10 cellular contexts compared by ENCODE assay signal in genomic region chr4:79865253-79865652, GRCh38.
DNase-seq lines count a peak whose midpoint lies in the region; ATAC-seq and TF ChIP-seq lines count a peak whose summit lies in the region.
"Had no signal": no experiment of that assay in that cellular context is flagged by ENCODE, and none has a peak within 500 bp of the region (broad histone marks: within the 10 kb centered on the region; RNA-seq: fewer than 3 reads in every experiment).

No MANE protein-coding gene starts in this region.

- H3K4me1 ChIP-seq in uterus, result no peaks in the 10 kb centered on the region
- H3K4me1 ChIP-seq: esophagus muscularis mucosa had no signal

- TF ChIP-seq CTCF in glutamatergic neuron (IDR thresholded peaks at IDR 0.05; ENCODE audit: partially characterized antibody, unreplicated experiment) (no peak), uterus (IDR thresholded peaks at IDR 0.05) (no peak)

- in situ Hi-C loops in ACHN (cut with HindIII; ENCODE audit: low pct_ligation_motif_present, low pct_unique_long_range_greater_than_20kb, low sequenced_read_pairs) (no loop called here), G401 (cut with HindIII; ENCODE audit: low sequenced_read_pairs) (no loop called here)

- intact Hi-C loops in uterus (cut with DNase I; ENCODE audit: low total_unique reads), result no loop called here

- peak; percentile 5 for DNase-seq in ACHN
- DNase-seq in HK-2 (ENCODE audit: unreplicated experiment), result peak; percentile 3
- DNase-seq in astrocyte of the hippocampus (ENCODE audit: low read depth, low spot score), result peak; percentile 88
- peak; percentile 68 for DNase-seq in iris pigment epithelial cell (ENCODE audit: low read depth)
- DNase-seq in glutamatergic neuron, result no peak
- DNase-seq in uterus, result no peak
- DNase-seq in G401 (ENCODE audit: low spot score), result no peak

- H3K36me3 ChIP-seq in uterus, result no peaks in the 10 kb centered on the region
- H3K36me3 ChIP-seq: esophagus muscularis mucosa had no signal

- H3K27me3 Mint-ChIP-seq in glutamatergic neuron (ENCODE audit: unreplicated experiment), result peaks cover 1% of the 10 kb centered on the region

- H3K27ac ChIP-seq in uterus, result no peak overlapping the region
- H3K27ac ChIP-seq: esophagus muscularis mucosa had no signal

- no peak for TF ChIP-seq POLR2A in uterus (IDR thresholded peaks at IDR 0.05)

- peaks cover 2% of the 10 kb centered on the region for H3K9me3 Mint-ChIP-seq in glutamatergic neuron (ENCODE audit: unreplicated experiment)
- H3K9me3 Mint-ChIP-seq: activated naive CD4-positive, alpha-beta T cell treated with anti-CD3 and anti-CD28 coated beads, Interleukin-2, amount 50 U/mL, for 24 hours had no signal

- H3K4me3 Mint-ChIP-seq in glutamatergic neuron (ENCODE audit: unreplicated experiment), result no peak overlapping the region
- H3K4me3 Mint-ChIP-seq: activated naive CD4-positive, alpha-beta T cell treated with anti-CD3 and anti-CD28 coated beads, Interleukin-2, amount 50 U/mL, for 24 hours had no signal

- no peak for ATAC-seq in HG03469 (IDR thresholded peaks at IDR 0.05; ENCODE audit: unreplicated experiment)

- H3K4me3 ChIP-seq in uterus, result no peak overlapping the region
- H3K4me3 ChIP-seq: esophagus muscularis mucosa had no signal

- H3K4me1 Mint-ChIP-seq in glutamatergic neuron (ENCODE audit: low read depth, unreplicated experiment), result peaks cover 20% of the 10 kb centered on the region
- H3K4me1 Mint-ChIP-seq: activated naive CD4-positive, alpha-beta T cell treated with anti-CD3 and anti-CD28 coated beads, Interleukin-2, amount 50 U/mL, for 24 hours had no signal

- H3K36me3 Mint-ChIP-seq in glutamatergic neuron (ENCODE audit: unreplicated experiment), result no peaks in the 10 kb centered on the region
- H3K36me3 Mint-ChIP-seq: activated naive CD4-positive, alpha-beta T cell treated with anti-CD3 and anti-CD28 coated beads, Interleukin-2, amount 50 U/mL, for 24 hours had no signal

- no peak overlapping the region for H3K27ac Mint-ChIP-seq in glutamatergic neuron (ENCODE audit: unreplicated experiment)
- H3K27ac Mint-ChIP-seq: activated naive CD4-positive, alpha-beta T cell treated with anti-CD3 and anti-CD28 coated beads, Interleukin-2, amount 50 U/mL, for 24 hours had no signal

- no peaks in the 10 kb centered on the region for H3K9me3 ChIP-seq in uterus
- H3K9me3 ChIP-seq: esophagus muscularis mucosa had no signal

- no peaks in the 10 kb centered on the region for H3K27me3 ChIP-seq in uterus
- H3K27me3 ChIP-seq: esophagus muscularis mucosa had no signal

Comparison
In these comparisons a context has a peak if more than half of its experiments do, and no peak if none do; other contexts are left out.
1. DNase-seq: peak in ACHN (single experiment), HK-2 (single experiment), astrocyte of the hippocampus (single experiment) and iris pigment epithelial cell (single experiment); none in glutamatergic neuron (single experiment), uterus (0 of 2) and G401 (single experiment).